1 cellular context compared by ENCODE assay signal in genomic region chr18:58078889-58079573, GRCh38.
TF ChIP-seq lines count a peak whose summit lies in the region.

No MANE protein-coding gene starts in this region.

TF ChIP-seq in K562, 482 proteins besides CTCF, POLR2A, EP300 and RAD21 (continued from another document and continues in another):
- TF ChIP-seq ZNF318 (IDR thresholded peaks at IDR 0.05; ENCODE audit: borderline replicate concordance in 1 of 2, low read depth in 1 of 2) (no peak), E2F6 (IDR thresholded peaks at IDR 0.05; ENCODE audit: borderline replicate concordance in 1 of 2, extremely low read depth in 1 of 2, insufficient read depth in 1 of 2, insufficient read length in 1 of 2, low read depth in 1 of 2, low read length in 1 of 2, poor library complexity in 1 of 2, severe bottlenecking in 1 of 2) (peak in 1 of 2 experiments; percentile 12), ZBTB11 (CRISPR knock-in tag; IDR thresholded peaks at IDR 0.05) (peak in 1 of 3 experiments; percentile 28; a peak in 1 of 6 replicates), ZNF444 (CRISPR knock-in tag; IDR thresholded peaks at IDR 0.05) (no peak), ZZZ3 (IDR thresholded peaks at IDR 0.05) (no peak), HINFP (tag; conservative IDR thresholded peaks at IDR 0.05; ENCODE audit: low read depth) (no peak), PREB (CRISPR knock-in tag; IDR thresholded peaks at IDR 0.05) (no peak), ARID1B (IDR thresholded peaks at IDR 0.05) (peak; percentile 95), CBFB (CRISPR knock-in tag; IDR thresholded peaks at IDR 0.05) (no peak), ZC3H11A (IDR thresholded peaks at IDR 0.05; ENCODE audit: low read depth, low read length) (no peak), OTX1 (CRISPR knock-in tag; IDR thresholded peaks at IDR 0.05) (no peak), ZBTB43 (CRISPR knock-in tag; IDR thresholded peaks at IDR 0.05) (no peak), ZBTB26 (CRISPR knock-in tag; IDR thresholded peaks at IDR 0.05) (no peak), PML (IDR thresholded peaks at IDR 0.05; ENCODE audit: low read length) (peak; percentile 86), USF1 (CRISPR knock-in tag; IDR thresholded peaks at IDR 0.05) (no peak), KDM1A (IDR thresholded peaks at IDR 0.05) (peak; percentile 67 to 71), PCBP2 (IDR thresholded peaks at IDR 0.05; ENCODE audit: low read depth, low read length, poor library complexity, severe bottlenecking) (no peak), ZNF263 (CRISPR knock-in tag; IDR thresholded peaks at IDR 0.05; ENCODE audit: borderline replicate concordance) (no peak), TFAM (CRISPR knock-in tag; conservative IDR thresholded peaks at IDR 0.05) (no peak), ZNF134 (CRISPR knock-in tag; conservative IDR thresholded peaks at IDR 0.05) (no peak), CBX3 (IDR thresholded peaks at IDR 0.05; ENCODE audit: borderline replicate concordance in 1 of 2, low read length in 2 of 2) (peak in 1 of 2 experiments; percentile 60; a peak in 1 of 3 replicates), POLR2AphosphoS2 (IDR thresholded peaks at IDR 0.05; ENCODE audit: low read length) (no peak), NFATC3 (IDR thresholded peaks at IDR 0.05) (no peak), SMARCC2 (IDR thresholded peaks at IDR 0.05; ENCODE audit: low read depth) (peak; percentile 64), BCOR (IDR thresholded peaks at IDR 0.05) (peak; percentile 65), GTF3C2 (IDR thresholded peaks at IDR 0.05; ENCODE audit: borderline replicate concordance, extremely low read depth, insufficient read length) (no peak), ZFX (CRISPR knock-in tag; IDR thresholded peaks at IDR 0.05) (no peak), HDAC1 (IDR thresholded peaks at IDR 0.05) (peak in 1 of 2 experiments; percentile 73; a peak in 2 of 4 replicates), KAT2B (IDR thresholded peaks at IDR 0.05; ENCODE audit: low read depth, low read length) (no peak), SNRNP70 (optimal IDR thresholded peaks at IDR 0.05; ENCODE audit: low read depth, low read length) (no peak), FOS (IDR thresholded peaks at IDR 0.05; ENCODE audit: extremely low read depth, insufficient read length) (no peak), ZC3H8 (IDR thresholded peaks at IDR 0.05) (no peak), NR2C1 (IDR thresholded peaks at IDR 0.05) (no peak), NR2C1 (tag; IDR thresholded peaks at IDR 0.05) (no peak), MYNN (IDR thresholded peaks at IDR 0.05) (peak; percentile 54; the same call in 1 of the 2 replicates), MYNN (CRISPR knock-in tag; IDR thresholded peaks at IDR 0.05) (no peak), STAG1 (CRISPR knock-in tag; IDR thresholded peaks at IDR 0.05; ENCODE audit: borderline replicate concordance) (no peak), STAT5A (IDR thresholded peaks at IDR 0.05; ENCODE audit: borderline replicate concordance, low read length) (peak; percentile 86), KDM2B (CRISPR knock-in tag; IDR thresholded peaks at IDR 0.05) (no peak), RNF2 (IDR thresholded peaks at IDR 0.05) (peak; percentile 62; the same call in 1 of the 2 replicates)
